ENCODE assay signal across 35 cellular contexts in the genomic region with DNA sequence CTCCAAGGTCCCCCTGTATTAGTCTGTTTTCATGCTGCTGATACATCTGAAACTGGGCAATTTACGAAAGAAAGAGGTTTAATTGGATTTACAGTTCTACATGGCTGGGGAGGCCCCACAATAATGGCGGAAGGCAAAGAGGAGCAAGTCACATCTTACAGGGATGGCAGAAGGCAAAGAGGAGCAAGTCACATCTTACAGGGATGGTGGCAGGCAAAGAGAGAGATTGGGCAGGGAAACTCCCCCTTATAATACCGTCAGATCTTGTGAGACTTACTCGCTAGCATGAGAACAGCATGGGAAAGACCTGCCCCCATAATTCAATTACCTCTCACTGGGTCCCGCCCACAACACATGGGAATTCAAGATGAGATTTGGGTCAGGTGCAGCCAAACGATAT.
"Had no signal": no experiment of that assay in that cellular context is flagged by ENCODE, and none has a peak within 500 bp of the region (broad histone marks: within the 10 kb centered on the region; RNA-seq: fewer than 3 reads in every experiment).

No MANE protein-coding gene starts in this region.

- H3K36me3 ChIP-seq: MG63 had no signal

- H3K9me3 ChIP-seq: MG63 had no signal

- DNase-seq: Karpas-422, Kasumi-1, MG63, MM.1S, MV-4-11, NCI-H1048, NCI-H1092, NCI-H1092 treated with DMSO at 0.1 percent for 48 hours, NCI-H1105, NCI-H1105 treated with DMSO at 0.1 percent for 48 hours, NCI-H1417, NCI-H1417 treated with DMSO at 0.1 percent for 48 hours, NCI-H1436, NCI-H1436 treated with DMSO at 0.1 percent for 48 hours, NCI-H146, NCI-H1694, NCI-H1694 treated with DMSO at 0.1 percent for 48 hours, NCI-H187, NCI-H187 treated with DMSO at 0.1 percent for 48 hours, NCI-H1930, NCI-H2029, NCI-H2029 treated with DMSO at 0.1 percent for 48 hours, NCI-H2081, NCI-H2081 treated with DMSO at 0.1 percent for 48 hours, NCI-H2107, NCI-H2171, NCI-H2171 treated with DMSO at 0.1 percent for 48 hours, NCI-H2227 treated with DMSO at 0.1 percent for 48 hours, NCI-H226, NCI-H345, NCI-H446, NCI-H446 treated with DMSO at 0.1 percent for 48 hours, NCI-H510A, NCI-H510A treated with DMSO at 0.1 percent for 48 hours, NCI-H524 had no signal

- H3K27me3 ChIP-seq: MG63 had no signal

- H3K4me3 ChIP-seq: MG63 had no signal
